ENCODE assay signal across 11 cellular contexts in the genomic region with DNA sequence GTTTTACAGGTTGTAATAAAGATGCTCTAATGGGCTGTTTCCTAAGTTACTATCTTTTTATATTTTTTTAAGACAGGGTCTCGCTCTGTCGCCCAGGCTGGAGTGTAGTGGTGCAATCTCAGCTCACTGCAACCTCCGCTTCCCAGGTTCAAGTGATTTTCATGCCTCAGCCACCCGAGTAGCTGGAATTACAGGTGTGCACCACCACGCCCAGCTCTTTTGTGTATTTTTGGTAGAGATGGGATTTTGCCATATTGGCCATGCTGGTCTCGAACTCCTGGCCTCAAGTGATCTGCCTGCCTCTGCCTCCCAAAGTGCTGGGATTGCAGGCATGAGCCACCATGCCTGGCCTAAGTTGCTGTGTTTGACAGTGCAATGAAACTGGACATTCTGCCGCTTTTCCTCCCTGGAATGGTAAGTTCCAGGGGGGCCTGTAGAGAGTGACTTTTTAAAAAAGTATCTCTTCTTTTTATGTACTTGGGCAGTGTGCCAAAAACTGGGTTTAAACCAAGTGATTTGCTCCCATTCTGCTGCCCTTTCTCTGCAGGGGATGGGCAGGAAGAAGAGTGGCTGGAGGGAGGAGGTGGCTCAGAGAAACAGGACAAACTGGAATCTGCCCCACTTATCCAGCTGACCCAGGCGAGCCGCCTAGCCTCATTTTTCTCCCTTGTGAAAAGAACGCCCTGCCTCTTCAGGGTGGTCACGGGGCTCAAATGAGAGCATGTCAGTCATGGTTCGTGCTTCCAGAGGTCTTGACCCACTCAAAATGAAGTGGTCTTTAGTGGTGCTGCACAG. TPM values are rescaled to one million over a fixed set of nuclear protein-coding genes. Genes with fewer than 3 reads are reported as not detected.
DNase-seq lines count a peak whose midpoint lies in the region; ATAC-seq, FAIRE-seq and TF ChIP-seq lines count a peak whose summit lies in the region.
"Had no signal": no experiment of that assay in that cellular context is flagged by ENCODE, and none has a peak within 500 bp of the region (broad histone marks: within the 10 kb centered on the region; RNA-seq: fewer than 3 reads in every experiment).

No MANE protein-coding gene starts in this region.

- peak overlapping the region; percentile 61 for H3K27ac ChIP-seq in OCI-LY1 (ENCODE audit: low read depth, low read length, poor library complexity, severe bottlenecking)
- H3K27ac ChIP-seq in esophagus squamous epithelium, result peak overlapping the region; percentile 5 to 86 (median 50)
- H3K27ac ChIP-seq in small intestine (ENCODE audit: low read depth in 1 of 2, low read length in 1 of 2), result peak overlapping the region in 1 of 2 donors; percentile 42

- no peaks in the 10 kb centered on the region for H3K79me2 ChIP-seq in OCI-LY1 (ENCODE audit: insufficient read depth, low read length)

- peaks cover 13% of the 10 kb centered on the region for H3K27me3 Mint-ChIP-seq in T-helper 2 cell treated with Interferon-gamma antibody and Interleukin-4, amounts not matched to agents 5 μg/mL and 100 μg/mL, for 36 hours (ENCODE audit: low read depth)

- H3K36me3 ChIP-seq in OCI-LY1 (ENCODE audit: insufficient read depth, low read length) (peaks cover 22% of the 10 kb centered on the region; the same call in 1 of the 2 replicates), esophagus squamous epithelium (peaks cover 0 to 28% (median 5%) of the 10 kb centered on the region in 3 donors), small intestine (ENCODE audit: control insufficient read depth in 2 of 2, insufficient read depth in 2 of 2, low read length in 2 of 2) (peaks cover 0 to 7% of the 10 kb centered on the region in 2 donors)

- no peaks in the 10 kb centered on the region for H3F3A ChIP-seq in OCI-LY1 (ENCODE audit: insufficient read depth, low read length)

- peak overlapping the region; percentile 98 for H3K4me2 ChIP-seq in OCI-LY1 (ENCODE audit: low read length)

- intact Hi-C loops in esophagus squamous epithelium (cut with DNase I), result no loop called here

- peak overlapping the region; percentile 84 for H3K4me3 Mint-ChIP-seq in T-helper 2 cell treated with Interferon-gamma antibody and Interleukin-4, amounts not matched to agents 5 μg/mL and 100 μg/mL, for 36 hours

- no peak overlapping the region for H3K27ac Mint-ChIP-seq in T-helper 2 cell treated with Interferon-gamma antibody and Interleukin-4, amounts not matched to agents 5 μg/mL and 100 μg/mL, for 36 hours

- H3K4me3 ChIP-seq in OCI-LY1 (ENCODE audit: low read depth, low read length, poor library complexity, severe bottlenecking) (peak overlapping the region; percentile 96), esophagus squamous epithelium (peak overlapping the region in 3 of 4 donors; percentile 91 to 92 (median 91)), small intestine (ENCODE audit: low read depth in 1 of 2, low read length in 2 of 2) (peak overlapping the region in 1 of 2 donors; percentile 98)

- H3K9me3 ChIP-seq in OCI-LY1 (ENCODE audit: low read length), result no peaks in the 10 kb centered on the region
- H3K9me3 ChIP-seq in esophagus squamous epithelium, result no peaks in the 10 kb centered on the region
- no peaks in the 10 kb centered on the region for H3K9me3 ChIP-seq in small intestine (ENCODE audit: control insufficient read depth, low read depth)

- no peaks in the 10 kb centered on the region for H4K20me1 ChIP-seq in OCI-LY1 (ENCODE audit: insufficient read depth, low read length)

- 82 to 83% methylated on average over 8 to 12 of the region's 12 CpGs for WGBS in esophagus squamous epithelium, 2 donors
- 36 to 67% (median 55%) methylated on average over 12 of the region's 12 CpGs for WGBS in small intestine, 3 donors

- no peak for DNase-seq in T-helper 2 cell treated with Interferon-gamma antibody and Interleukin-4, amounts not matched to agents 5 μg/mL and 100 μg/mL, for 36 hours (ENCODE audit: low spot score)
- no peak for DNase-seq in T-helper 2 cell
- no peak for DNase-seq in esophagus squamous epithelium (lab: John Stamatoyannopoulos, UW)
- peak; percentile 57 for DNase-seq in small intestine
- DNase-seq: IMR-90 had no signal

- peaks cover 18% of the 10 kb centered on the region for H3K36me3 Mint-ChIP-seq in T-helper 2 cell treated with Interferon-gamma antibody and Interleukin-4, amounts not matched to agents 5 μg/mL and 100 μg/mL, for 36 hours (ENCODE audit: low read depth)

- H2AFZ ChIP-seq in OCI-LY1 (ENCODE audit: low read length), result no peak overlapping the region

- TF ChIP-seq POLR2A in esophagus squamous epithelium (IDR thresholded peaks at IDR 0.05), result no peak

- no peak for ATAC-seq in HG02981 (IDR thresholded peaks at IDR 0.05; ENCODE audit: unreplicated experiment)
- ATAC-seq in HG03045 (IDR thresholded peaks at IDR 0.05; ENCODE audit: unreplicated experiment), result no peak
- ATAC-seq in GM21717 (IDR thresholded peaks at IDR 0.05; ENCODE audit: unreplicated experiment), result no peak

- no peaks in the 10 kb centered on the region for H3K27me3 ChIP-seq in OCI-LY1 (ENCODE audit: insufficient read depth, low read length)
- H3K27me3 ChIP-seq in esophagus squamous epithelium, result no peaks in the 10 kb centered on the region
- H3K27me3 ChIP-seq in small intestine (ENCODE audit: control insufficient read depth in 2 of 2, insufficient read depth in 2 of 2, low read length in 2 of 2), result no peaks in the 10 kb centered on the region

- no peaks in the 10 kb centered on the region for H3K9me2 ChIP-seq in OCI-LY1 (ENCODE audit: low read depth, low read length)

- H3K4me1 ChIP-seq in OCI-LY1 (ENCODE audit: insufficient read depth, low read length, severe bottlenecking) (peaks cover 31% of the 10 kb centered on the region), esophagus squamous epithelium (peaks cover 14 to 53% (median 25%) of the 10 kb centered on the region in 3 donors), small intestine (ENCODE audit: control insufficient read depth in 2 of 2, insufficient read depth in 1 of 2, low read depth in 1 of 2, low read length in 1 of 2) (peaks cover 0 to 4% of the 10 kb centered on the region in 2 donors)

- peaks cover 11% of the 10 kb centered on the region for H3K4me1 Mint-ChIP-seq in T-helper 2 cell treated with Interferon-gamma antibody and Interleukin-4, amounts not matched to agents 5 μg/mL and 100 μg/mL, for 36 hours (ENCODE audit: low read depth)

- TF ChIP-seq CTCF in OCI-LY1 (IDR thresholded peaks at IDR 0.05; ENCODE audit: low read length) (no peak), esophagus squamous epithelium (IDR thresholded peaks at IDR 0.05) (no peak)

- H3K9me3 Mint-ChIP-seq in T-helper 2 cell treated with Interferon-gamma antibody and Interleukin-4, amounts not matched to agents 5 μg/mL and 100 μg/mL, for 36 hours, result no peaks in the 10 kb centered on the region

- no peak overlapping the region; the same call in 1 of the 2 replicates for H3K9ac ChIP-seq in OCI-LY1 (ENCODE audit: low read length)

- no peak for FAIRE-seq in small intestine (lab: Jason Lieb, UNC)

RNA-seq across cellular contexts. Expression of gene SLC37A1, which starts 2.3 kb away (rescaled TPM):
- total RNA-seq in esophagus squamous epithelium, result 10 to 100 TPM; 10.7 to 21.1 (median 14.0) TPM
- polyA plus RNA-seq in small intestine, result 10 to 100 TPM; 33.2 to 80.7 (median 42.0) TPM

RNA-seq across cellular contexts. Expression of gene RSPH1, which starts 19.9 kb away (rescaled TPM):
- total RNA-seq in esophagus squamous epithelium, result under 1 TPM in 1 of 4 donors, not detected in 3; 0.19 TPM
- 10 to 100 TPM in 2 of 3 donors, 1 to 10 TPM in 1; 3.8 to 14.1 (median 11.2) TPM for polyA plus RNA-seq in small intestine
- total RNA-seq: glomerular endothelial cell, IMR-90 had no signal
- polyA plus RNA-seq: AG04450, IMR-90 had no signal
